In genomic region chr2:208274748-208275147, GRCh38 we compare ENCODE assay signal across 25 cellular contexts.
"Had no signal": no experiment of that assay in that cellular context is flagged by ENCODE, and none has a peak within 500 bp of the region (broad histone marks: within the 10 kb centered on the region; RNA-seq: fewer than 3 reads in every experiment).

No MANE protein-coding gene starts in this region.

- H3K4me1 ChIP-seq: thyroid gland, upper lobe of right lung had no signal

- H3K4me1 Mint-ChIP-seq: endodermal cell had no signal

- H3K4me3 Mint-ChIP-seq: activated B cell treated with CpG ODN at 0.5 μM for 24 hours; activated naive CD4-positive, alpha-beta T cell treated with anti-CD3 and anti-CD28 coated beads for 36 hours; activated naive CD8-positive, alpha-beta T cell treated with anti-CD3 and anti-CD28 coated beads, Interleukin-2, amount 10 ng/mL, durations not matched to agents 7 days and 5 days; endodermal cell; natural killer cell treated with Interleukin-12 subunit alpha and Interleukin-12 subunit beta and Interleukin-15 and Interleukin-18, amount 100 ng/mL, for 72 hours had no signal

- H3K27me3 ChIP-seq: esophagus squamous epithelium, gastrocnemius medialis, neutrophil, ovary, right atrium auricular region, thyroid gland, upper lobe of right lung had no signal

- H3K36me3 ChIP-seq: ovary had no signal

- H3K27ac Mint-ChIP-seq: activated B cell treated with CpG ODN at 0.5 μM for 24 hours; activated naive CD8-positive, alpha-beta T cell treated with anti-CD3 and anti-CD28 coated beads, Interleukin-2, amount 10 ng/mL, durations not matched to agents 7 days and 5 days; endodermal cell; natural killer cell treated with Interleukin-12 subunit alpha and Interleukin-12 subunit beta and Interleukin-15 and Interleukin-18, amount 100 ng/mL, for 72 hours had no signal

- H3K27ac ChIP-seq: coronary artery, esophagus squamous epithelium, gastrocnemius medialis, neutrophil, ovary, psoas muscle, right atrium auricular region, thyroid gland, upper lobe of right lung had no signal

- H3K4me3 ChIP-seq: coronary artery, esophagus squamous epithelium, gastrocnemius medialis, ovary, psoas muscle, right atrium auricular region, thyroid gland, upper lobe of right lung had no signal

- H3K9me3 Mint-ChIP-seq: activated naive CD8-positive, alpha-beta T cell treated with anti-CD3 and anti-CD28 coated beads, Interleukin-2, amount 10 ng/mL, durations not matched to agents 7 days and 5 days; natural killer cell treated with Interleukin-12 subunit alpha and Interleukin-12 subunit beta and Interleukin-15 and Interleukin-18, amount 100 ng/mL, for 72 hours had no signal

- ATAC-seq: gastrocnemius medialis; left ventricle myocardium superior; natural killer cell treated with Interleukin-12 subunit alpha and Interleukin-12 subunit beta and Interleukin-15 and Interleukin-18, amount 100 ng/mL, for 72 hours; psoas muscle; stimulated activated naive CD8-positive, alpha-beta T cell treated with anti-CD3 and anti-CD28 coated beads, Interleukin-15, Interleukin-2, amounts not matched to agents 100 U/mL and 50 U/mL, for 24 hours; upper lobe of right lung had no signal

- H3K9me3 ChIP-seq: esophagus squamous epithelium, gastrocnemius medialis, neutrophil, ovary, psoas muscle, right atrium auricular region, thyroid gland, upper lobe of right lung had no signal

- DNase-seq: activated B cell treated with CpG ODN at 0.5 μM for 24 hours; activated CD4-positive, alpha-beta T cell treated with anti-CD3 and anti-CD28 coated beads for 4 hours; activated CD4-positive, alpha-beta T cell treated with anti-CD3 and anti-CD28 coated beads, Interleukin-2, amount 50 U/mL, for 48 hours; activated CD8-positive, alpha-beta memory T cell treated with anti-CD3 and anti-CD28 coated beads, Interleukin-2, amount 50 U/mL, for 48 hours; activated effector memory CD4-positive, alpha-beta T cell treated with Interleukin-2 at 50 U/mL for 16 hours; activated naive CD4-positive, alpha-beta T cell treated with anti-CD3 and anti-CD28 coated beads for 36 hours; activated naive CD8-positive, alpha-beta T cell treated with anti-CD3 and anti-CD28 coated beads, Interleukin-2, amount 10 ng/mL, durations not matched to agents 7 days and 5 days; activated T-cell treated with anti-CD3 and anti-CD28 coated beads, Interleukin-2, amount 50 U/mL, for 48 hours; amniotic stem cell; cerebellar nuclear complex; endodermal cell; esophagus squamous epithelium; gastrocnemius medialis; left ventricle myocardium superior; mammary epithelial cell; ovary; psoas muscle; stimulated activated CD4-positive, alpha-beta T cell treated with anti-CD3 and anti-CD28 coated beads, Interleukin-4, amount 100 ng/mL, for 24 hours; stimulated activated naive CD8-positive, alpha-beta T cell treated with anti-CD3 and anti-CD28 coated beads, Interleukin-15, Interleukin-2, amounts not matched to agents 100 U/mL and 50 U/mL, for 24 hours; thyroid gland; upper lobe of right lung had no signal

- H3K27me3 Mint-ChIP-seq: activated B cell treated with CpG ODN at 0.5 μM for 24 hours; activated naive CD8-positive, alpha-beta T cell treated with anti-CD3 and anti-CD28 coated beads, Interleukin-2, amount 10 ng/mL, durations not matched to agents 7 days and 5 days; natural killer cell treated with Interleukin-12 subunit alpha and Interleukin-12 subunit beta and Interleukin-15 and Interleukin-18, amount 100 ng/mL, for 72 hours had no signal
